Comparison of ENCODE assay signal across 8 cellular contexts in the genomic region with DNA sequence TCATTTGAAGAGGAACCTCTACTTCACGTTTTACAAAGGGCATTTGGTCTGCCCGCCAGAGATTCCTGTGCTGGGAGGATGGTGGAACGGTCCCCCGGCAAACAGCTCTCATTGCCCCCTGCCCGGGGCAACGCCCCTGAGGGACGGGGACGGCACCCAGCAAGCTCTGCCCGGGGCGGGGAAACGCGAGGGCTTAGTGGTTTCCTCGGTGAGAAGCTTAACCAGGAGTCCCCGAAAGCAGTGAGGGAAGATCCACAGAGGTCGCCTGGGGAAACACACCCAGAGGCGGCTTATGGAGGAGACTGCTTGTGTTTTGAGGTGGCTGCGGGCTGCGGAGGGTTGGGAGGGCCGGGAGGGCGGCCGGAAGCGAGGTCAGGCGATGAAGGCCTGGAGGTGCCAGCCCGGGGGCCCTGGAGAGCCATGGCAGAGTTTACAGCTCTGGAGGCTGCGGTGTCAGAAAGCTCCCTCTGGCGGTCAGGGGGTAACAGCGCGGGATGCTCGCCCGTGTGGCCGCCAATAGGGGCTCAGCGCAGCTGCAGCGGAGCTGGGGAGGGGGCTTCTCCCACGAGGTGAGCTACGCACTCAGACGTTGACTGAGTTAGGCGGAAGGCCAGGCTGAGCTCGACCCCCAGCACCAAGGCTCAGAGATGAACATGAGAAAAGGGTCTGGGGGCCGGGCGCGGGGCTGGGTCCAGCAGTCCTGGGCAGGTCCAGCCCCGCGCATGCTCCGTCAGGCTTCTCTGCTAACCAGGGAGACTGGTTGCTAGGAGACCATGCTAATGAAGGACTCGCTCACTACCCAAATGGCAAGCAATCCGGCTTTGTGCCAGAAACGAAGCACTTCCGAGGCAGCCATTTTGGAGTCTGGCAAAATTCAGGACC. TPM values are rescaled to one million over a fixed set of nuclear protein-coding genes. Genes with fewer than 3 reads are reported as not detected.
A peak's percentile ranks its signal among the peaks of the same experiment; 100 is the strongest.
DNase-seq lines count a peak whose midpoint lies in the region; ATAC-seq and TF ChIP-seq lines count a peak whose summit lies in the region.

No MANE protein-coding gene starts in this region.

- H3K27ac Mint-ChIP-seq in T-helper 1 cell treated with Interleukin-12 subunit alpha and Interleukin-12 subunit beta and Interleukin-4 antibody, amounts not matched to agents 30 μg/mL and 1 μg/mL, for 36 hours = peak overlapping the region; percentile 98

- ATAC-seq in GM18498 (IDR thresholded peaks at IDR 0.05; ENCODE audit: unreplicated experiment) (peak; percentile 72), HG02885 (IDR thresholded peaks at IDR 0.05; ENCODE audit: poor library complexity, unreplicated experiment) (peak; percentile 66), left ventricle myocardium superior (peak; percentile 92)

- H3K4me1 ChIP-seq in prostate gland (replicated peaks) (peaks cover 5% of the 10 kb centered on the region), urinary bladder (ENCODE audit: insufficient read depth) (no peaks in the 10 kb centered on the region)

- H3K27ac ChIP-seq in prostate gland = peak overlapping the region; percentile 87 to 91
- peak overlapping the region; percentile 76 for H3K27ac ChIP-seq in urinary bladder (ENCODE audit: low read depth)

- H3K27me3 Mint-ChIP-seq in T-helper 1 cell treated with Interleukin-12 subunit alpha and Interleukin-12 subunit beta and Interleukin-4 antibody, amounts not matched to agents 30 μg/mL and 1 μg/mL, for 36 hours (ENCODE audit: low read depth) = no peaks in the 10 kb centered on the region

- DNase-seq in NCI-H146 treated with DMSO at 0.1 percent for 48 hours (lab: John Stamatoyannopoulos, UW; ENCODE audit: unreplicated experiment) (peak; percentile 93), amygdala (lab: John Stamatoyannopoulos, UW) (peak; percentile 78 to 100 (median 99)), left ventricle myocardium superior (peak; percentile 98), prostate gland (ENCODE audit: low spot score) (peak; percentile 81)

- peak overlapping the region; percentile 91 to 99 for H3K4me3 ChIP-seq in prostate gland
- peak overlapping the region; percentile 91 for H3K4me3 ChIP-seq in urinary bladder (ENCODE audit: low read depth, low read length)

- H3K4me1 Mint-ChIP-seq in T-helper 1 cell treated with Interleukin-12 subunit alpha and Interleukin-12 subunit beta and Interleukin-4 antibody, amounts not matched to agents 30 μg/mL and 1 μg/mL, for 36 hours (ENCODE audit: low read depth) = peaks cover 37% of the 10 kb centered on the region

- peak; percentile 29 for TF ChIP-seq POLR2A in prostate gland (IDR thresholded peaks at IDR 0.05)

- WGBS in prostate gland = 7% methylated on average over 39 of the region's 48 CpGs
- WGBS in urinary bladder = 4% methylated on average over 48 of the region's 48 CpGs

- peaks cover 11% of the 10 kb centered on the region for H3K36me3 Mint-ChIP-seq in T-helper 1 cell treated with Interleukin-12 subunit alpha and Interleukin-12 subunit beta and Interleukin-4 antibody, amounts not matched to agents 30 μg/mL and 1 μg/mL, for 36 hours (ENCODE audit: low read depth)

- peak overlapping the region; percentile 94 for H3K4me3 Mint-ChIP-seq in T-helper 1 cell treated with Interleukin-12 subunit alpha and Interleukin-12 subunit beta and Interleukin-4 antibody, amounts not matched to agents 30 μg/mL and 1 μg/mL, for 36 hours

- intact Hi-C loops in left ventricle myocardium superior (cut with micrococcal nuclease) = no loop called here
- intact Hi-C loops in prostate gland (cut with DNase I) = no loop called here

- H3K9me3 Mint-ChIP-seq in T-helper 1 cell treated with Interleukin-12 subunit alpha and Interleukin-12 subunit beta and Interleukin-4 antibody, amounts not matched to agents 30 μg/mL and 1 μg/mL, for 36 hours = no peaks in the 10 kb centered on the region

- no peaks in the 10 kb centered on the region for H3K27me3 ChIP-seq in prostate gland (replicated peaks; ENCODE audit: insufficient read depth)

- H3K9me3 ChIP-seq in prostate gland = no peaks in the 10 kb centered on the region

- H3K36me3 ChIP-seq in prostate gland = no peaks in the 10 kb centered on the region
- H3K36me3 ChIP-seq in urinary bladder (ENCODE audit: insufficient read depth) = no peaks in the 10 kb centered on the region

- peak; percentile 89 to 99 (median 96) for TF ChIP-seq CTCF in prostate gland (IDR thresholded peaks at IDR 0.05)

RNA-seq across cellular contexts. Expression of gene TPGS1, which starts 0.7 kb away (rescaled TPM):
- total RNA-seq in left ventricle myocardium superior (10.5 TPM), prostate gland (10 to 100 TPM; 90.0 to 94.9 TPM), urinary bladder (9.3 TPM)
- 30.3 TPM for polyA plus RNA-seq in urinary bladder

RNA-seq across cellular contexts. Expression of gene MADCAM1, which starts 10.4 kb away (rescaled TPM):
- total RNA-seq in left ventricle myocardium superior (0.37 TPM), prostate gland (under 1 TPM; 0.80 to 0.91 TPM), urinary bladder (1.3 TPM)
- polyA plus RNA-seq in urinary bladder = 0.34 TPM

RNA-seq across cellular contexts. Expression of gene CDC34, which starts 24.9 kb away (rescaled TPM):
- total RNA-seq in left ventricle myocardium superior (110 TPM), prostate gland (100 to 1,000 TPM in 1 of 2 donors, 10 to 100 TPM in 1; 93.4 to 159 TPM), urinary bladder (30.4 TPM)
- polyA plus RNA-seq in urinary bladder = 89.8 TPM

RNA-seq across cellular contexts. Expression of gene GZMM, which starts 37.2 kb away (rescaled TPM):
- total RNA-seq in left ventricle myocardium superior (0.37 TPM), prostate gland (under 1 TPM in 1 of 2 donors, not detected in 1; 0.68 TPM), urinary bladder (0.63 TPM)
- polyA plus RNA-seq in urinary bladder = 1.5 TPM

RNA-seq across cellular contexts. Expression of gene SHC2, which starts 45.8 kb away (rescaled TPM):
- total RNA-seq in left ventricle myocardium superior (11.0 TPM), prostate gland (10 to 100 TPM; 52.2 to 83.4 TPM), urinary bladder (10.8 TPM)
- polyA plus RNA-seq in urinary bladder = 24.2 TPM

Comparison
In these comparisons a context has a peak if more than half of its experiments do, and no peak if none do; other contexts are left out.
1. Peak in every context shown above with its lines: DNase-seq, ATAC-seq, H3K4me3 ChIP-seq and H3K27ac ChIP-seq.